ENCODE assay signal across 14 cellular contexts in the genomic region with DNA sequence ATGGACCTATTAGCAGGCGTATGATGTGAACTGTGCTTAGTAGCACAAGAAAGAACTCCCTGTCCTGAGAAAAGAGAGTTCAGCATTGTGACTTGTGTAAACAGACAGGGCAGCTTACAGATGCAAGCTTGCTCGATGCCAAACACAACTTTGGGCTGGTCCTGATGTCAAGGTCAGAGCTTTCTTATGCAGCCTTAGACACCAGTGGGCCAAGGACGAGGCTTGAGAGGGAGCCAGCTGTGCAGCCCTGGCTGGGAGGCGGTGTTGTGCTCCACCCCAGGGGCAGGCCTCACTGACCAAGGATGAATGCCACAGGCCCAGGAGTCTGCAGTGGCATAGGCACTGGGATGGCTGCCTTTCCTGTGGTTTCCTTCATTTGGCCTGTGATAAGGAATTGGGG. TPM values are rescaled to one million over a fixed set of nuclear protein-coding genes. Genes with fewer than 3 reads are reported as not detected.
A peak's percentile ranks its signal among the peaks of the same experiment; 100 is the strongest.
DNase-seq lines count a peak whose midpoint lies in the region; ATAC-seq and TF ChIP-seq lines count a peak whose summit lies in the region.
"Had no signal": no experiment of that assay in that cellular context is flagged by ENCODE, and none has a peak within 500 bp of the region (broad histone marks: within the 10 kb centered on the region; RNA-seq: fewer than 3 reads in every experiment).

No MANE protein-coding gene starts in this region.

- H3K4me1 ChIP-seq in prostate gland (replicated peaks) (peaks cover 19% of the 10 kb centered on the region), upper lobe of right lung (peaks cover 14% of the 10 kb centered on the region)
- H3K4me1 ChIP-seq in CD4-positive, alpha-beta memory T cell (ENCODE audit: insufficient read depth, low read length): peaks cover 16% of the 10 kb centered on the region
- H3K4me1 ChIP-seq: transverse colon had no signal

- H3K4me1 Mint-ChIP-seq in CD4-positive, alpha-beta memory T cell: peaks cover 25 to 37% (median 30%) of the 10 kb centered on the region in 4 donors

- CTCF ChIA-PET in CD4-positive, alpha-beta memory T cell (lab: Charles Lee; ENCODE audit: partially characterized antibody): interaction anchor here (0.5 kb wide), 1 partner anchor 63 kb away, joined by 3 read pairs; no protein-coding TSS in a partner anchor

- TF ChIP-seq CTCF in choroid plexus epithelial cell (conservative IDR thresholded peaks at IDR 0.05; ENCODE audit: low read depth, low read length) (no peak), prostate gland (IDR thresholded peaks at IDR 0.05) (no peak), upper lobe of right lung (IDR thresholded peaks at IDR 0.05) (no peak)

- WGBS in prostate gland: 41% methylated on average over 4 of the region's 4 CpGs

- H3K27ac Mint-ChIP-seq in CD4-positive, alpha-beta memory T cell: peak overlapping the region in 1 of 7 donors; percentile 47
- H3K27ac Mint-ChIP-seq: activated naive CD8-positive, alpha-beta T cell had no signal

- H3K9me3 ChIP-seq in prostate gland: no peaks in the 10 kb centered on the region
- H3K9me3 ChIP-seq in upper lobe of right lung: no peaks in the 10 kb centered on the region
- H3K9me3 ChIP-seq in CD4-positive, alpha-beta memory T cell (ENCODE audit: control insufficient read depth in 1 of 2, low read length in 2 of 2): no peaks in the 10 kb centered on the region
- H3K9me3 ChIP-seq: transverse colon had no signal

- TF ChIP-seq POLR2A in prostate gland (IDR thresholded peaks at IDR 0.05): no peak

- no peak overlapping the region for H3K4me3 Mint-ChIP-seq in CD4-positive, alpha-beta memory T cell
- H3K4me3 Mint-ChIP-seq: activated naive CD8-positive, alpha-beta T cell had no signal

- no peaks in the 10 kb centered on the region for H3K27me3 ChIP-seq in layer of hippocampus (ENCODE audit: control insufficient read depth, insufficient read depth, low read length)
- no peaks in the 10 kb centered on the region for H3K27me3 ChIP-seq in prostate gland (replicated peaks; ENCODE audit: insufficient read depth)
- H3K27me3 ChIP-seq in upper lobe of right lung: no peaks in the 10 kb centered on the region
- no peaks in the 10 kb centered on the region for H3K27me3 ChIP-seq in CD4-positive, alpha-beta memory T cell (ENCODE audit: insufficient read depth, low read length)
- H3K27me3 ChIP-seq: transverse colon had no signal

- H3K27me3 Mint-ChIP-seq in CD4-positive, alpha-beta memory T cell: no peaks in the 10 kb centered on the region
- H3K27me3 Mint-ChIP-seq: activated naive CD8-positive, alpha-beta T cell had no signal

- peak; percentile 64 for ATAC-seq in upper lobe of right lung

- DNase-seq in choroid plexus epithelial cell (ENCODE audit: low read depth): peak; percentile 84
- DNase-seq in prostate gland (ENCODE audit: low spot score): peak; percentile 46
- DNase-seq in upper lobe of right lung: no peak
- no peak for DNase-seq in CD4-positive, alpha-beta memory T cell
- no peak for DNase-seq in activated CD4-positive, alpha-beta T cell treated with anti-CD3 and anti-CD28 coated beads, Interleukin-2, amount 50 U/mL, for 1 hour
- DNase-seq in NCI-H2029 treated with DMSO at 0.1 percent for 48 hours (lab: John Stamatoyannopoulos, UW): no peak
- DNase-seq: activated CD4-positive, alpha-beta T cell treated with anti-CD3 and anti-CD28 coated beads for 1 hour; erythroblast; NCI-H2081; NCI-H748 treated with DMSO at 0.1 percent for 48 hours; T-helper 1 cell; transverse colon had no signal

- H3K36me3 Mint-ChIP-seq in CD4-positive, alpha-beta memory T cell: peaks cover 62 to 85% of the 10 kb centered on the region in 2 donors

- no peaks in the 10 kb centered on the region for H3K9me3 Mint-ChIP-seq in CD4-positive, alpha-beta memory T cell

- POLR2A ChIA-PET in CD4-positive, alpha-beta memory T cell (lab: Charles Lee; ENCODE audit: partially characterized antibody): no interaction called here

- H3K4me3 ChIP-seq in choroid plexus epithelial cell (ENCODE audit: low read depth, low read length) (no peak overlapping the region), prostate gland (no peak overlapping the region), upper lobe of right lung (no peak overlapping the region)
- no peak overlapping the region for H3K4me3 ChIP-seq in CD4-positive, alpha-beta memory T cell (ENCODE audit: low read length in 2 of 2)
- H3K4me3 ChIP-seq: transverse colon had no signal

- H3K27ac ChIP-seq in layer of hippocampus (ENCODE audit: low read depth, low read length) (peak overlapping the region; percentile 25), prostate gland (peak overlapping the region; percentile 16 to 64), upper lobe of right lung (no peak overlapping the region)
- no peak overlapping the region for H3K27ac ChIP-seq in CD4-positive, alpha-beta memory T cell (ENCODE audit: low read depth, low read length)
- H3K27ac ChIP-seq: transverse colon had no signal

- intact Hi-C loops in prostate gland (cut with DNase I) (no loop called here), upper lobe of right lung (cut with DNase I) (no loop called here)
- intact Hi-C loops in CD4-positive, alpha-beta memory T cell (cut with micrococcal nuclease): no loop called here

- H3K36me3 ChIP-seq in prostate gland (peaks cover 0 to 3% of the 10 kb centered on the region in 2 donors), upper lobe of right lung (peaks cover 60% of the 10 kb centered on the region)
- H3K36me3 ChIP-seq in CD4-positive, alpha-beta memory T cell (ENCODE audit: insufficient read depth, low read length): peaks cover 68% of the 10 kb centered on the region

RNA-seq across cellular contexts. Expression of a gene that starts 35.4 kb away (rescaled TPM):
- total RNA-seq in prostate gland (10 to 100 TPM; 31.6 to 33.9 TPM), upper lobe of right lung (41.7 TPM)
- total RNA-seq in CD4-positive, alpha-beta memory T cell: 10 to 100 TPM; 65.6 to 67.3 TPM
- 10 to 100 TPM; 44.9 to 54.2 TPM for polyA plus RNA-seq in CD4-positive, alpha-beta memory T cell

Comparison
In these comparisons a context has a peak if more than half of its experiments do, and no peak if none do; other contexts are left out.
1. DNase-seq: peak in choroid plexus epithelial cell (single experiment) and prostate gland (single experiment); none in upper lobe of right lung (single experiment), CD4-positive, alpha-beta memory T cell (0 of 5), activated CD4-positive, alpha-beta T cell treated with anti-CD3 and anti-CD28 coated beads, Interleukin-2, amount 50 U/mL, for 1 hour (single experiment) and NCI-H2029 treated with DMSO at 0.1 percent for 48 hours (single experiment).
2. H3K27ac ChIP-seq: peak in layer of hippocampus (single experiment) and prostate gland (2 of 2); none in upper lobe of right lung (single experiment) and CD4-positive, alpha-beta memory T cell (single experiment).